24 cellular contexts compared by ENCODE assay signal in genomic region chr6:127968394-127968793, GRCh38.
DNase-seq lines count a peak whose midpoint lies in the region; ATAC-seq and TF ChIP-seq lines count a peak whose summit lies in the region.
"Had no signal": no experiment of that assay in that cellular context is flagged by ENCODE, and none has a peak within 500 bp of the region (broad histone marks: within the 10 kb centered on the region; RNA-seq: fewer than 3 reads in every experiment).

No MANE protein-coding gene starts in this region.

- DNase-seq in AG04450 (ENCODE audit: low read depth, low spot score) (no peak), HFFc6 (no peak), NCI-H146 treated with DMSO at 0.1 percent for 48 hours (lab: John Stamatoyannopoulos, UW; ENCODE audit: unreplicated experiment) (no peak), ACHN (no peak)
- DNase-seq in activated naive CD8-positive, alpha-beta T cell treated with anti-CD3 and anti-CD28 coated beads, Interleukin-2, amount 50 U/mL, for 24 hours, result no peak
- no peak for DNase-seq in naive thymus-derived CD4-positive, alpha-beta T cell
- DNase-seq in central memory CD4-positive, alpha-beta T cell, result no peak
- DNase-seq: activated B cell treated with CpG ODN at 0.5 μM for 24 hours; activated naive CD4-positive, alpha-beta T cell treated with anti-CD3 and anti-CD28 coated beads, Interleukin-2, amount 50 U/mL, for 16 hours; activated T-cell treated with anti-CD3 and anti-CD28 coated beads, Interleukin-2, amount 50 U/mL, for 24 hours; CD4-positive, alpha-beta memory T cell; heart right ventricle; mesenchymal stem cell; NCI-H1092 treated with DMSO at 0.1 percent for 48 hours; NCI-H1930; NCI-H526 treated with DMSO at 0.1 percent for 48 hours; ovary; right cardiac atrium; stimulated activated CD4-positive, alpha-beta T cell treated with anti-CD3 and anti-CD28 coated beads, Interleukin-12 subunit alpha, Interleukin-12 subunit beta, amount 100 ng/mL, for 4 hours; stimulated activated CD4-positive, alpha-beta T cell treated with anti-CD3 and anti-CD28 coated beads, Interleukin-4, amount 100 ng/mL, for 24 hours; T1000 had no signal

- no peak overlapping the region for H3K4me3 ChIP-seq in AG04450 (ENCODE audit: low read depth, low read length)
- H3K4me3 ChIP-seq in naive thymus-derived CD4-positive, alpha-beta T cell (ENCODE audit: low read length), result no peak overlapping the region
- H3K4me3 ChIP-seq: ascending aorta, heart right ventricle, ovary, SK-N-MC, thoracic aorta had no signal

- H3K9me3 ChIP-seq in AG04450 (ENCODE audit: control insufficient read depth, insufficient read depth, low read length), result no peaks in the 10 kb centered on the region
- no peaks in the 10 kb centered on the region for H3K9me3 ChIP-seq in naive thymus-derived CD4-positive, alpha-beta T cell (ENCODE audit: control insufficient read depth in 2 of 3, low read length in 3 of 3)
- H3K9me3 ChIP-seq: ascending aorta, heart right ventricle, ovary, thoracic aorta had no signal

- H3K4me1 Mint-ChIP-seq in HFFc6 (ENCODE audit: low read depth), result peaks cover 37% of the 10 kb centered on the region
- peaks cover 59% of the 10 kb centered on the region for H3K4me1 Mint-ChIP-seq in activated naive CD8-positive, alpha-beta T cell treated with anti-CD3 and anti-CD28 coated beads, Interleukin-2, amount 50 U/mL, for 24 hours
- H3K4me1 Mint-ChIP-seq in naive thymus-derived CD4-positive, alpha-beta T cell, result peaks cover 4 to 60% (median 52%) of the 10 kb centered on the region in 7 donors
- H3K4me1 Mint-ChIP-seq: activated B cell treated with CpG ODN at 0.5 μM for 24 hours had no signal

- CTCF ChIA-PET in AG04450 (lab: Charles Lee), result interaction anchor here (1.0 kb wide), 1 partner anchor 11 kb away, joined by 3 read pairs; no protein-coding TSS in a partner anchor
- CTCF ChIA-PET in naive thymus-derived CD4-positive, alpha-beta T cell (lab: Charles Lee), result interaction anchor here (1.0 to 2.8 kb wide), 3 partner anchors 13 to 67 kb away, joined by 4 to 13 read pairs (median 6); partner anchors contain the start of gene THEMIS

- 0 out of 2 replicates have a peak, but pooled peaks have one; percentile 11 for TF ChIP-seq CTCF in AG04450 (IDR thresholded peaks at IDR 0.05; ENCODE audit: low read depth, low read length)
- TF ChIP-seq CTCF in HFFc6 (IDR thresholded peaks at IDR 0.05), result peak; percentile 70

- no peaks in the 10 kb centered on the region for H3K9me3 Mint-ChIP-seq in HFFc6
- H3K9me3 Mint-ChIP-seq in activated naive CD8-positive, alpha-beta T cell treated with anti-CD3 and anti-CD28 coated beads, Interleukin-2, amount 50 U/mL, for 24 hours, result peaks cover 4% of the 10 kb centered on the region
- H3K9me3 Mint-ChIP-seq in naive thymus-derived CD4-positive, alpha-beta T cell, result peaks cover 0 to 14% (median 0%) of the 10 kb centered on the region in 11 donors

- H3K36me3 Mint-ChIP-seq in HFFc6 (ENCODE audit: low read depth), result peaks cover 42% of the 10 kb centered on the region
- peaks cover 17% of the 10 kb centered on the region for H3K36me3 Mint-ChIP-seq in activated naive CD8-positive, alpha-beta T cell treated with anti-CD3 and anti-CD28 coated beads, Interleukin-2, amount 50 U/mL, for 24 hours (ENCODE audit: low read depth)
- H3K36me3 Mint-ChIP-seq in naive thymus-derived CD4-positive, alpha-beta T cell, result peaks cover 0 to 25% (median 4%) of the 10 kb centered on the region in 5 donors
- H3K36me3 Mint-ChIP-seq: CD4-positive, alpha-beta memory T cell had no signal

- no peak overlapping the region for H3K27ac Mint-ChIP-seq in HFFc6
- peak overlapping the region; percentile 77 for H3K27ac Mint-ChIP-seq in activated naive CD8-positive, alpha-beta T cell treated with anti-CD3 and anti-CD28 coated beads, Interleukin-2, amount 50 U/mL, for 24 hours
- peak overlapping the region in 5 of 9 donors; percentile 14 to 83 (median 78) for H3K27ac Mint-ChIP-seq in naive thymus-derived CD4-positive, alpha-beta T cell
- H3K27ac Mint-ChIP-seq: activated B cell treated with CpG ODN at 0.5 μM for 24 hours had no signal

- intact Hi-C loops in naive thymus-derived CD4-positive, alpha-beta T cell (cut with micrococcal nuclease), result no loop called here

- H3K27me3 Mint-ChIP-seq in HFFc6 (ENCODE audit: insufficient read depth), result no peaks in the 10 kb centered on the region
- no peaks in the 10 kb centered on the region for H3K27me3 Mint-ChIP-seq in activated naive CD8-positive, alpha-beta T cell treated with anti-CD3 and anti-CD28 coated beads, Interleukin-2, amount 50 U/mL, for 24 hours
- no peaks in the 10 kb centered on the region for H3K27me3 Mint-ChIP-seq in naive thymus-derived CD4-positive, alpha-beta T cell
- H3K27me3 Mint-ChIP-seq: activated B cell treated with CpG ODN at 0.5 μM for 24 hours; activated T-cell treated with anti-CD3 and anti-CD28 coated beads, Interleukin-2, amount 50 U/mL, for 24 hours; CD4-positive, alpha-beta memory T cell had no signal

- H3K4me1 ChIP-seq in naive thymus-derived CD4-positive, alpha-beta T cell (ENCODE audit: control insufficient read depth in 2 of 2, insufficient read depth in 2 of 2, low read length in 2 of 2), result peaks cover 25 to 38% of the 10 kb centered on the region in 2 donors
- H3K4me1 ChIP-seq: ascending aorta, heart right ventricle had no signal

- no peak overlapping the region for H3K27ac ChIP-seq in AG04450 (ENCODE audit: low read depth, low read length)
- H3K27ac ChIP-seq in naive thymus-derived CD4-positive, alpha-beta T cell (ENCODE audit: low read depth, low read length), result no peak overlapping the region
- H3K27ac ChIP-seq: ascending aorta, heart right ventricle, ovary, SK-N-MC, thoracic aorta had no signal

- ATAC-seq in activated naive CD8-positive, alpha-beta T cell treated with anti-CD3 and anti-CD28 coated beads, Interleukin-2, amount 50 U/mL, for 24 hours, result no peak
- no peak for ATAC-seq in naive thymus-derived CD4-positive, alpha-beta T cell
- ATAC-seq: heart right ventricle had no signal

- H3K4me3 Mint-ChIP-seq in HFFc6, result no peak overlapping the region
- no peak overlapping the region for H3K4me3 Mint-ChIP-seq in activated naive CD8-positive, alpha-beta T cell treated with anti-CD3 and anti-CD28 coated beads, Interleukin-2, amount 50 U/mL, for 24 hours
- peak overlapping the region in 2 of 10 donors; percentile 5 to 73 for H3K4me3 Mint-ChIP-seq in naive thymus-derived CD4-positive, alpha-beta T cell
- H3K4me3 Mint-ChIP-seq: activated B cell treated with CpG ODN at 0.5 μM for 24 hours; activated T-cell treated with anti-CD3 and anti-CD28 coated beads, Interleukin-2, amount 50 U/mL, for 24 hours had no signal

- H3K36me3 ChIP-seq in naive thymus-derived CD4-positive, alpha-beta T cell (ENCODE audit: control insufficient read depth in 2 of 3, insufficient read depth in 3 of 3, low read length in 3 of 3), result no peaks in the 10 kb centered on the region
- H3K36me3 ChIP-seq: ovary had no signal

- no peaks in the 10 kb centered on the region for H3K27me3 ChIP-seq in AG04450 (ENCODE audit: control insufficient read depth, insufficient read depth, low read length)
- no peaks in the 10 kb centered on the region for H3K27me3 ChIP-seq in naive thymus-derived CD4-positive, alpha-beta T cell (ENCODE audit: control insufficient read depth in 2 of 2, insufficient read depth in 2 of 2, low read length in 2 of 2)
- H3K27me3 ChIP-seq: ascending aorta, heart right ventricle, ovary had no signal

- POLR2A ChIA-PET in AG04450 (lab: Yijun Ruan, JAX), result no interaction called here
- POLR2A ChIA-PET in naive thymus-derived CD4-positive, alpha-beta T cell (lab: Charles Lee), result interaction anchor here (0.8 to 2.8 kb wide), 7 partner anchors 10 to 213 kb away, joined by 3 to 16 read pairs (median 5); partner anchors contain the start of gene THEMIS

- in situ Hi-C loops in ACHN (cut with HindIII; ENCODE audit: low pct_ligation_motif_present, low pct_unique_long_range_greater_than_20kb, low sequenced_read_pairs), result no loop called here
